ENCODE assay signal across 23 cellular contexts in genomic region chr11:22923561-22923960, GRCh38.
"Had no signal": no experiment of that assay in that cellular context is flagged by ENCODE, and none has a peak within 500 bp of the region (broad histone marks: within the 10 kb centered on the region; RNA-seq: fewer than 3 reads in every experiment).

No MANE protein-coding gene starts in this region.

- H3K36me3 ChIP-seq: neural progenitor cell, ovary, suprapubic skin, thyroid gland, upper lobe of left lung, uterus had no signal

- H3K4me1 ChIP-seq: foreskin keratinocyte, suprapubic skin, thyroid gland, upper lobe of left lung, uterus had no signal

- H3K4me3 Mint-ChIP-seq: effector memory CD8-positive, alpha-beta T cell; natural killer cell treated with Interleukin-12 subunit alpha and Interleukin-12 subunit beta and Interleukin-15 and Interleukin-18, amount 100 ng/mL, for 72 hours; neural progenitor cell; stimulated activated effector memory CD8-positive, alpha-beta T cell treated with anti-CD3 and anti-CD28 coated beads, Interleukin-12 subunit alpha, Interleukin-12 subunit beta, amount 100 ng/mL, for 72 hours had no signal

- H3K27ac Mint-ChIP-seq: effector memory CD8-positive, alpha-beta T cell; natural killer cell treated with Interleukin-12 subunit alpha and Interleukin-12 subunit beta and Interleukin-15 and Interleukin-18, amount 100 ng/mL, for 72 hours; neural progenitor cell; stimulated activated effector memory CD8-positive, alpha-beta T cell treated with anti-CD3 and anti-CD28 coated beads, Interleukin-12 subunit alpha, Interleukin-12 subunit beta, amount 100 ng/mL, for 72 hours had no signal

- H3K27me3 Mint-ChIP-seq: effector memory CD8-positive, alpha-beta T cell; natural killer cell treated with Interleukin-12 subunit alpha and Interleukin-12 subunit beta and Interleukin-15 and Interleukin-18, amount 100 ng/mL, for 72 hours had no signal

- H3K27me3 ChIP-seq: foreskin keratinocyte, neural progenitor cell, ovary, suprapubic skin, thyroid gland, upper lobe of left lung, uterus had no signal

- DNase-seq: cortex of kidney; effector memory CD8-positive, alpha-beta T cell; erythroblast; foreskin keratinocyte; head of caudate nucleus; hippocampal formation; left colon; mammary epithelial cell; midbrain; nucleus accumbens; ovary; right cardiac atrium; small intestine; stimulated activated CD4-positive, alpha-beta T cell treated with anti-CD3 and anti-CD28 coated beads, Interleukin-4, amount 100 ng/mL, for 1 hour; stimulated activated CD8-positive, alpha-beta memory T cell treated with anti-CD3 and anti-CD28 coated beads, Interleukin-4, amount 100 ng/mL, for 48 hours; stimulated activated naive CD8-positive, alpha-beta T cell treated with anti-CD3 and anti-CD28 coated beads, Interleukin-15, Interleukin-2, amounts not matched to agents 100 U/mL and 50 U/mL, for 24 hours; thyroid gland; upper lobe of left lung; uterus had no signal

- H3K4me3 ChIP-seq: neural progenitor cell, ovary, suprapubic skin, thyroid gland, upper lobe of left lung, uterus had no signal

- H3K9ac ChIP-seq: neural progenitor cell had no signal

- H3K4me1 Mint-ChIP-seq: stimulated activated effector memory CD8-positive, alpha-beta T cell treated with anti-CD3 and anti-CD28 coated beads, Interleukin-12 subunit alpha, Interleukin-12 subunit beta, amount 100 ng/mL, for 72 hours had no signal

- H3K27ac ChIP-seq: foreskin keratinocyte, neural progenitor cell, ovary, suprapubic skin, thyroid gland, upper lobe of left lung, uterus had no signal

- H3K9me3 Mint-ChIP-seq: effector memory CD8-positive, alpha-beta T cell; natural killer cell treated with Interleukin-12 subunit alpha and Interleukin-12 subunit beta and Interleukin-15 and Interleukin-18, amount 100 ng/mL, for 72 hours; neural progenitor cell; stimulated activated effector memory CD8-positive, alpha-beta T cell treated with anti-CD3 and anti-CD28 coated beads, Interleukin-12 subunit alpha, Interleukin-12 subunit beta, amount 100 ng/mL, for 72 hours had no signal

- H3K36me3 Mint-ChIP-seq: natural killer cell treated with Interleukin-12 subunit alpha and Interleukin-12 subunit beta and Interleukin-15 and Interleukin-18, amount 100 ng/mL, for 72 hours; neural progenitor cell; stimulated activated effector memory CD8-positive, alpha-beta T cell treated with anti-CD3 and anti-CD28 coated beads, Interleukin-12 subunit alpha, Interleukin-12 subunit beta, amount 100 ng/mL, for 72 hours had no signal
